Comparison of ENCODE assay signal across 1 cellular context in genomic region chr4:110033994-110034393, GRCh38.
A peak's percentile ranks its signal among the peaks of the same experiment; 100 is the strongest.
TF ChIP-seq lines count a peak whose summit lies in the region.

No MANE protein-coding gene starts in this region.

TF ChIP-seq in GM12878, 131 proteins besides CTCF, POLR2A, EP300 and RAD21 (continued from another document):
- TF ChIP-seq, protein P1, sequence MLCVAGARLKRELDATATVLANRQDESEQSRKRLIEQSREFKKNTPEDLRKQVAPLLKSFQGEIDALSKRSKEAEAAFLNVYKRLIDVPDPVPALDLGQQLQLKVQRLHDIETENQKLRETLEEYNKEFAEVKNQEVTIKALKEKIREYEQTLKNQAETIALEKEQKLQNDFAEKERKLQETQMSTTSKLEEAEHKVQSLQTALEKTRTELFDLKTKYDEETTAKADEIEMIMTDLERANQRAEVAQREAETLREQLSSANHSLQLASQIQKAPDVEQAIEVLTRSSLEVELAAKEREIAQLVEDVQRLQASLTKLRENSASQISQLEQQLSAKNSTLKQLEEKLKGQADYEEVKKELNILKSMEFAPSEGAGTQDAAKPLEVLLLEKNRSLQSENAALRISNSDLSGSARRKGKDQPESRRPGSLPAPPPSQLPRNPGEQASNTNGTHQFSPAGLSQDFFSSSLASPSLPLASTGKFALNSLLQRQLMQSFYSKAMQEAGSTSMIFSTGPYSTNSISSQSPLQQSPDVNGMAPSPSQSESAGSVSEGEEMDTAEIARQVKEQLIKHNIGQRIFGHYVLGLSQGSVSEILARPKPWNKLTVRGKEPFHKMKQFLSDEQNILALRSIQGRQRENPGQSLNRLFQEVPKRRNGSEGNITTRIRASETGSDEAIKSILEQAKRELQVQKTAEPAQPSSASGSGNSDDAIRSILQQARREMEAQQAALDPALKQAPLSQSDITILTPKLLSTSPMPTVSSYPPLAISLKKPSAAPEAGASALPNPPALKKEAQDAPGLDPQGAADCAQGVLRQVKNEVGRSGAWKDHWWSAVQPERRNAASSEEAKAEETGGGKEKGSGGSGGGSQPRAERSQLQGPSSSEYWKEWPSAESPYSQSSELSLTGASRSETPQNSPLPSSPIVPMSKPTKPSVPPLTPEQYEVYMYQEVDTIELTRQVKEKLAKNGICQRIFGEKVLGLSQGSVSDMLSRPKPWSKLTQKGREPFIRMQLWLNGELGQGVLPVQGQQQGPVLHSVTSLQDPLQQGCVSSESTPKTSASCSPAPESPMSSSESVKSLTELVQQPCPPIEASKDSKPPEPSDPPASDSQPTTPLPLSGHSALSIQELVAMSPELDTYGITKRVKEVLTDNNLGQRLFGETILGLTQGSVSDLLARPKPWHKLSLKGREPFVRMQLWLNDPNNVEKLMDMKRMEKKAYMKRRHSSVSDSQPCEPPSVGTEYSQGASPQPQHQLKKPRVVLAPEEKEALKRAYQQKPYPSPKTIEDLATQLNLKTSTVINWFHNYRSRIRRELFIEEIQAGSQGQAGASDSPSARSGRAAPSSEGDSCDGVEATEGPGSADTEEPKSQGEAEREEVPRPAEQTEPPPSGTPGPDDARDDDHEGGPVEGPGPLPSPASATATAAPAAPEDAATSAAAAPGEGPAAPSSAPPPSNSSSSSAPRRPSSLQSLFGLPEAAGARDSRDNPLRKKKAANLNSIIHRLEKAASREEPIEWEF (IDR thresholded peaks at IDR 0.05; ENCODE audit: insufficient replicate concordance, low read depth, low read length) = no peak
- TF ChIP-seq WRNIP1 (IDR thresholded peaks at IDR 0.05; ENCODE audit: borderline replicate concordance, low read depth, low read length) (no peak), NFIC (IDR thresholded peaks at IDR 0.05; ENCODE audit: low read depth, low read length) (peak; percentile 77), JUNB (IDR thresholded peaks at IDR 0.05) (peak; percentile 19; the same call in 1 of the 2 replicates), NR2F1 (conservative IDR thresholded peaks at IDR 0.05) (peak; percentile 56), SPI1 (IDR thresholded peaks at IDR 0.05; ENCODE audit: borderline replicate concordance, insufficient read depth, low read depth, low read length) (peak; percentile 83), MEF2A (IDR thresholded peaks at IDR 0.05; ENCODE audit: insufficient read depth, low read depth, low read length) (0 out of 2 replicates have a peak, but pooled peaks have one; percentile 24), SMARCA5 (IDR thresholded peaks at IDR 0.05) (no peak), DPF2 (IDR thresholded peaks at IDR 0.05) (peak; percentile 74; the same call in 1 of the 2 replicates), BMI1 (IDR thresholded peaks at IDR 0.05; ENCODE audit: borderline replicate concordance) (peak; percentile 59; the same call in 1 of the 2 replicates), EED (IDR thresholded peaks at IDR 0.05; ENCODE audit: low read depth) (peak; percentile 47; the same call in 1 of the 2 replicates), ELK1 (IDR thresholded peaks at IDR 0.05; ENCODE audit: low read depth, low read length) (no peak), NRF1 (conservative IDR thresholded peaks at IDR 0.05; ENCODE audit: low read depth, low read length) (no peak), GATAD2B (conservative IDR thresholded peaks at IDR 0.05; ENCODE audit: low read depth) (0 out of 2 replicates have a peak, but pooled peaks have one; percentile 46), BACH1 (IDR thresholded peaks at IDR 0.05; ENCODE audit: borderline replicate concordance) (no peak), MTA2 (IDR thresholded peaks at IDR 0.05; ENCODE audit: low read depth) (peak; percentile 96), ZNF207 (IDR thresholded peaks at IDR 0.05; ENCODE audit: borderline replicate concordance) (no peak), MYB (IDR thresholded peaks at IDR 0.05; ENCODE audit: borderline replicate concordance, low read depth, low read length) (no peak), RAD51 (IDR thresholded peaks at IDR 0.05) (no peak), TCF3 (IDR thresholded peaks at IDR 0.05; ENCODE audit: borderline replicate concordance, insufficient read depth, low read depth, low read length) (no peak), EZH2 (IDR thresholded peaks at IDR 0.05; ENCODE audit: borderline replicate concordance, control insufficient read depth, low read depth, low read length) (no peak), IRF4 (IDR thresholded peaks at IDR 0.05; ENCODE audit: low read depth, low read length) (peak; percentile 59; the same call in 1 of the 2 replicates), BHLHE40 (IDR thresholded peaks at IDR 0.05; ENCODE audit: borderline replicate concordance in 1 of 2, low read depth in 2 of 2, low read length in 1 of 2) (0 out of 4 replicates have a peak, but pooled peaks of 1 of the 2 experiments have one; percentile 24), RUNX3 (IDR thresholded peaks at IDR 0.05; ENCODE audit: low read length) (peak; percentile 97), CREM (IDR thresholded peaks at IDR 0.05; ENCODE audit: low read depth) (peak; percentile 37), HDGF (IDR thresholded peaks at IDR 0.05) (no peak), RB1 (IDR thresholded peaks at IDR 0.05; ENCODE audit: borderline replicate concordance) (no peak), ZZZ3 (IDR thresholded peaks at IDR 0.05; ENCODE audit: control insufficient read depth, insufficient read length, low read depth) (no peak), SREBF1 (IDR thresholded peaks at IDR 0.05; ENCODE audit: low read length) (no peak), ATF7 (IDR thresholded peaks at IDR 0.05; ENCODE audit: low read depth) (peak; percentile 56; the same call in 1 of the 2 replicates)
- TF ChIP-seq, protein P2, sequence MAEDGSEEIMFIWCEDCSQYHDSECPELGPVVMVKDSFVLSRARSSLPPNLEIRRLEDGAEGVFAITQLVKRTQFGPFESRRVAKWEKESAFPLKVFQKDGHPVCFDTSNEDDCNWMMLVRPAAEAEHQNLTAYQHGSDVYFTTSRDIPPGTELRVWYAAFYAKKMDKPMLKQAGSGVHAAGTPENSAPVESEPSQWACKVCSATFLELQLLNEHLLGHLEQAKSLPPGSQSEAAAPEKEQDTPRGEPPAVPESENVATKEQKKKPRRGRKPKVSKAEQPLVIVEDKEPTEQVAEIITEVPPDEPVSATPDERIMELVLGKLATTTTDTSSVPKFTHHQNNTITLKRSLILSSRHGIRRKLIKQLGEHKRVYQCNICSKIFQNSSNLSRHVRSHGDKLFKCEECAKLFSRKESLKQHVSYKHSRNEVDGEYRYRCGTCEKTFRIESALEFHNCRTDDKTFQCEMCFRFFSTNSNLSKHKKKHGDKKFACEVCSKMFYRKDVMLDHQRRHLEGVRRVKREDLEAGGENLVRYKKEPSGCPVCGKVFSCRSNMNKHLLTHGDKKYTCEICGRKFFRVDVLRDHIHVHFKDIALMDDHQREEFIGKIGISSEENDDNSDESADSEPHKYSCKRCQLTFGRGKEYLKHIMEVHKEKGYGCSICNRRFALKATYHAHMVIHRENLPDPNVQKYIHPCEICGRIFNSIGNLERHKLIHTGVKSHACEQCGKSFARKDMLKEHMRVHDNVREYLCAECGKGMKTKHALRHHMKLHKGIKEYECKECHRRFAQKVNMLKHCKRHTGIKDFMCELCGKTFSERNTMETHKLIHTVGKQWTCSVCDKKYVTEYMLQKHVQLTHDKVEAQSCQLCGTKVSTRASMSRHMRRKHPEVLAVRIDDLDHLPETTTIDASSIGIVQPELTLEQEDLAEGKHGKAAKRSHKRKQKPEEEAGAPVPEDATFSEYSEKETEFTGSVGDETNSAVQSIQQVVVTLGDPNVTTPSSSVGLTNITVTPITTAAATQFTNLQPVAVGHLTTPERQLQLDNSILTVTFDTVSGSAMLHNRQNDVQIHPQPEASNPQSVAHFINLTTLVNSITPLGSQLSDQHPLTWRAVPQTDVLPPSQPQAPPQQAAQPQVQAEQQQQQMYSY (CRISPR knock-in tag; IDR thresholded peaks at IDR 0.05) = no peak
- TF ChIP-seq, protein P3, sequence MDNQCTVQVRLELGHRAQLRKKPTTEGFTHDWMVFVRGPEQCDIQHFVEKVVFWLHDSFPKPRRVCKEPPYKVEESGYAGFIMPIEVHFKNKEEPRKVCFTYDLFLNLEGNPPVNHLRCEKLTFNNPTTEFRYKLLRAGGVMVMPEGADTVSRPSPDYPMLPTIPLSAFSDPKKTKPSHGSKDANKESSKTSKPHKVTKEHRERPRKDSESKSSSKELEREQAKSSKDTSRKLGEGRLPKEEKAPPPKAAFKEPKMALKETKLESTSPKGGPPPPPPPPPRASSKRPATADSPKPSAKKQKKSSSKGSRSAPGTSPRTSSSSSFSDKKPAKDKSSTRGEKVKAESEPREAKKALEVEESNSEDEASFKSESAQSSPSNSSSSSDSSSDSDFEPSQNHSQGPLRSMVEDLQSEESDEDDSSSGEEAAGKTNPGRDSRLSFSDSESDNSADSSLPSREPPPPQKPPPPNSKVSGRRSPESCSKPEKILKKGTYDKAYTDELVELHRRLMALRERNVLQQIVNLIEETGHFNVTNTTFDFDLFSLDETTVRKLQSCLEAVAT (IDR thresholded peaks at IDR 0.05) = peak; percentile 72; the same call in 1 of the 2 replicates
